8 cellular contexts compared by ENCODE assay signal in genomic region chr18:26547302-26548143, GRCh38. TPM values are rescaled to one million over a fixed set of nuclear protein-coding genes. Genes with fewer than 3 reads are reported as not detected.
DNase-seq lines count a peak whose midpoint lies in the region; ATAC-seq and TF ChIP-seq lines count a peak whose summit lies in the region.

No MANE protein-coding gene starts in this region.

- H3K9me3 ChIP-seq in BLaER1 = no peaks in the 10 kb centered on the region

- no peaks in the 10 kb centered on the region for H3K36me3 ChIP-seq in BLaER1

- peak; percentile 49 for ATAC-seq in GM19463 (IDR thresholded peaks at IDR 0.05; ENCODE audit: unreplicated experiment)

- H3K27me3 ChIP-seq in BLaER1 = peaks cover 38% of the 10 kb centered on the region
- peaks cover 30% of the 10 kb centered on the region for H3K27me3 ChIP-seq in HL-60 (ENCODE audit: insufficient read depth, poor library complexity, severe bottlenecking)

- no peak for TF ChIP-seq CTCF in HL-60 (IDR thresholded peaks at IDR 0.05; ENCODE audit: insufficient read depth, low read length)
- TF ChIP-seq CTCF in epithelial cell of esophagus (IDR thresholded peaks at IDR 0.05; ENCODE audit: insufficient read depth, low read depth, low read length, missing control alignments) = peak; percentile 58

- peak overlapping the region; percentile 85 for H3K9ac ChIP-seq in BLaER1

- DNase-seq in HL-60 (ENCODE audit: low read depth in 1 of 2, low spot score in 1 of 2) = peak; percentile 26 to 27
- DNase-seq in activated CD8-positive, alpha-beta memory T cell treated with anti-CD3 and anti-CD28 coated beads for 24 hours = peak; percentile 78
- peak; percentile 91 for DNase-seq in epithelial cell of esophagus (ENCODE audit: low read depth)
- DNase-seq in middle frontal gyrus (ENCODE audit: extremely low spot score, low spot score) = peak; percentile 39
- DNase-seq in stimulated activated CD8-positive, alpha-beta memory T cell treated with anti-CD3 and anti-CD28 coated beads, Interleukin-7, amount 100 ng/mL, for 24 hours (ENCODE audit: low read depth) = peak; percentile 14
- DNase-seq in H4 (ENCODE audit: low spot score) = no peak

- H3K27ac ChIP-seq in BLaER1 (peak overlapping the region; percentile 79), HL-60 (replicated peaks) (no peak overlapping the region)

- peaks cover 58% of the 10 kb centered on the region for H3K4me1 ChIP-seq in BLaER1

- peaks cover 78% of the 10 kb centered on the region for H4K20me1 ChIP-seq in BLaER1

- peak overlapping the region; percentile 89 for H3K4me3 ChIP-seq in BLaER1
- H3K4me3 ChIP-seq in HL-60 (replicated peaks; ENCODE audit: insufficient read depth, low read length) = peak overlapping the region; percentile 71
- peak overlapping the region; percentile 63 for H3K4me3 ChIP-seq in epithelial cell of esophagus (ENCODE audit: low read length)

- peak overlapping the region; percentile 97 for H3K4me2 ChIP-seq in BLaER1

RNA-seq across cellular contexts. Expression of gene KCTD1, which starts 0.8 kb away (rescaled TPM):
- total RNA-seq in H4 (2014; rRNA removed; shearing (Covaris generic)) = 11.8 and 13.8 TPM in 2 replicates
